Comparison of ENCODE assay signal across 8 cellular contexts in genomic region chr1:904271-904950, GRCh38. TPM values are rescaled to one million over a fixed set of nuclear protein-coding genes. Genes with fewer than 3 reads are reported as not detected.
A peak's percentile ranks its signal among the peaks of the same experiment; 100 is the strongest.
DNase-seq lines count a peak whose midpoint lies in the region; ATAC-seq, FAIRE-seq and TF ChIP-seq lines count a peak whose summit lies in the region.

No MANE protein-coding gene starts in this region.

- TF ChIP-seq RAD21 in HCT116 (IDR thresholded peaks at IDR 0.05; ENCODE audit: low read depth): peak; percentile 92

- H3K4me2 ChIP-seq in HCT116 (ENCODE audit: low read length): peak overlapping the region; percentile 72

- peak; percentile 55 for DNase-seq in D721Med (ENCODE audit: insufficient read length, low spot score)
- DNase-seq in HCT116 (ENCODE audit: low read depth, low spot score): peak; percentile 43
- DNase-seq in NCI-H2227 (lab: John Stamatoyannopoulos, UW; ENCODE audit: unreplicated experiment): peak; percentile 89
- peak; percentile 91 for DNase-seq in activated CD4-positive, alpha-beta T cell treated with anti-CD3 and anti-CD28 coated beads for 36 hours
- DNase-seq in cerebellar cortex (ENCODE audit: low spot score): peak; percentile 51
- peak; percentile 78 to 97 for DNase-seq in left lung
- peak; percentile 75 to 87 for DNase-seq in stimulated activated CD4-positive, alpha-beta T cell treated with anti-CD3 and anti-CD28 coated beads, Interleukin-4, amount 100 ng/mL, for 48 hours (ENCODE audit: low read depth in 2 of 2)

- CTCF ChIA-PET in HCT116 (lab: Charles Lee): interaction anchor here (1.0 to 1.2 kb wide), 6 partner anchors 15 to 109 kb away, joined by 3 to 14 read pairs (median 4); partner anchors contain the start of genes ISG15, NOC2L and PLEKHN1
- CTCF ChIA-PET in activated CD4-positive, alpha-beta T cell treated with anti-CD3 and anti-CD28 coated beads for 36 hours (lab: Charles Lee): interaction anchor here (0.6 to 2.1 kb wide), 2 partner anchors 27 to 79 kb away, joined by 3 to 6 read pairs; no protein-coding TSS in a partner anchor

- peak overlapping the region; percentile 55; the same call in 1 of the 2 replicates for H3K27ac ChIP-seq in HCT116 (ENCODE audit: low read depth, low read length)
- H3K27ac ChIP-seq in left lung: no peak overlapping the region

- H3K79me2 ChIP-seq in HCT116 (ENCODE audit: insufficient read depth, low read length): no peaks in the 10 kb centered on the region

- peaks cover 24 to 40% of the 10 kb centered on the region in 2 experiments for H3K4me1 ChIP-seq in HCT116 (ENCODE audit: control insufficient read depth in 1 of 2, insufficient read depth in 2 of 2, low read length in 2 of 2)
- peaks cover 10 to 23% of the 10 kb centered on the region in 2 donors for H3K4me1 ChIP-seq in left lung

- POLR2A ChIA-PET in HCT116 (lab: Charles Lee): interaction anchor here (0.6 kb wide), 2 partner anchors 102 to 471 kb away, joined by 4 read pairs; partner anchors contain the start of gene AURKAIP1
- POLR2A ChIA-PET in activated CD4-positive, alpha-beta T cell treated with anti-CD3 and anti-CD28 coated beads for 36 hours (lab: Charles Lee): no interaction called here

- peaks cover 7% of the 10 kb centered on the region for H3K4me1 Mint-ChIP-seq in activated CD4-positive, alpha-beta T cell treated with anti-CD3 and anti-CD28 coated beads for 36 hours

- H3K36me3 Mint-ChIP-seq in activated CD4-positive, alpha-beta T cell treated with anti-CD3 and anti-CD28 coated beads for 36 hours (ENCODE audit: low read depth): no peaks in the 10 kb centered on the region

- peak overlapping the region; percentile 48 for H3K9ac ChIP-seq in HCT116 (ENCODE audit: low read length)

- H3K9me3 ChIP-seq in HCT116 (ENCODE audit: control insufficient read depth in 1 of 2, insufficient read depth in 1 of 2, low read depth in 1 of 2, low read length in 2 of 2): no peaks in the 10 kb centered on the region
- no peaks in the 10 kb centered on the region for H3K9me3 ChIP-seq in left lung

- no peak overlapping the region for H3K27ac Mint-ChIP-seq in activated CD4-positive, alpha-beta T cell treated with anti-CD3 and anti-CD28 coated beads for 36 hours

- no peak for FAIRE-seq in D721Med (lab: Jason Lieb, UNC)

- peaks cover 24% of the 10 kb centered on the region for H3K27me3 Mint-ChIP-seq in activated CD4-positive, alpha-beta T cell treated with anti-CD3 and anti-CD28 coated beads for 36 hours

- H3K36me3 ChIP-seq in HCT116 (ENCODE audit: control insufficient read depth in 1 of 2, insufficient read depth in 2 of 2, low read length in 2 of 2) (no peaks in the 10 kb centered on the region), left lung (no peaks in the 10 kb centered on the region)

- RAD21 ChIA-PET in HCT116 (lab: Charles Lee; ENCODE audit: low non-redundant PET in 1 of 2, low total read pairs in 2 of 2, uncharacterized antibody in 2 of 2, unreplicated experiment in 2 of 2): interaction anchor here in 1 of 2 experiments (1.1 kb wide), 1 partner anchor 34 kb away, joined by 3 read pairs; no protein-coding TSS in a partner anchor

- no peaks in the 10 kb centered on the region for H3K9me3 Mint-ChIP-seq in activated CD4-positive, alpha-beta T cell treated with anti-CD3 and anti-CD28 coated beads for 36 hours (ENCODE audit: low read depth)

- intact Hi-C loops in HCT116 (cut with micrococcal nuclease) (loop anchor here (5.0 kb wide), 1 partner anchor 58 kb away; the partner anchor contains the start of gene KLHL17), left lung (cut with DNase I) (no loop called here)
- intact Hi-C loops in activated CD4-positive, alpha-beta T cell treated with anti-CD3 and anti-CD28 coated beads for 36 hours (cut with DNase I, micrococcal nuclease): loop anchor here (1.0 to 5.0 kb wide), 5 partner anchors 33 to 160 kb away; partner anchors contain the start of gene NOC2L (in 1 of the 2)

- peak; percentile 81 for ATAC-seq in HCT116
- ATAC-seq in activated CD4-positive, alpha-beta T cell treated with anti-CD3 and anti-CD28 coated beads for 36 hours: peak; percentile 90
- peak; percentile 90 for ATAC-seq in left lung
- ATAC-seq in GM19455 (IDR thresholded peaks at IDR 0.05; ENCODE audit: unreplicated experiment): no peak

- H3K4me3 ChIP-seq in HCT116 (replicated peaks in 1 of 2; ENCODE audit: low read depth in 1 of 2, low read length in 2 of 2) (peak overlapping the region; percentile 19 to 48), left lung (peak overlapping the region; percentile 28 to 43)

- no peak overlapping the region for H2AFZ ChIP-seq in HCT116 (ENCODE audit: low read depth, low read length, poor library complexity, severe bottlenecking)

- TF ChIP-seq CTCF in D721Med (IDR thresholded peaks at IDR 0.05; ENCODE audit: insufficient read depth, missing control alignments) (peak; percentile 82), HCT116 (IDR thresholded peaks at IDR 0.05 in 2 of 3, conservative IDR thresholded peaks at IDR 0.05 in 1 of 3; ENCODE audit: borderline replicate concordance in 1 of 3, insufficient read depth in 1 of 3, low read depth in 2 of 3, low read length in 2 of 3) (peak; percentile 72 to 84 (median 77)), left lung (IDR thresholded peaks at IDR 0.05) (peak; percentile 88 to 98)

- H3K27me3 ChIP-seq in HCT116 (ENCODE audit: insufficient read depth, low read length) (no peaks in the 10 kb centered on the region), left lung (peaks cover 0 to 84% of the 10 kb centered on the region in 2 donors)

- no TSS peak for BruUV-seq in HCT116 (replicated peaks; lab: Mats Ljungman, UMichigan)

- no peak for TF ChIP-seq POLR2A in HCT116 (IDR thresholded peaks at IDR 0.05; ENCODE audit: borderline replicate concordance, extremely low read depth, insufficient read depth, insufficient read length)

- H3K4me3 Mint-ChIP-seq in activated CD4-positive, alpha-beta T cell treated with anti-CD3 and anti-CD28 coated beads for 36 hours: peak overlapping the region; percentile 64

- no peaks in the 10 kb centered on the region for H4K20me1 ChIP-seq in HCT116 (ENCODE audit: insufficient read depth)

- H3K9me2 ChIP-seq in HCT116 (ENCODE audit: insufficient read depth): no peaks in the 10 kb centered on the region

TF ChIP-seq in HCT116, 20 proteins besides CTCF, POLR2A, EP300 and RAD21 (continues in another document):
- no peak for TF ChIP-seq ELF1 (IDR thresholded peaks at IDR 0.05; ENCODE audit: borderline replicate concordance, low read depth)
- no peak for TF ChIP-seq JUND (IDR thresholded peaks at IDR 0.05)
- TF ChIP-seq, protein P1, sequence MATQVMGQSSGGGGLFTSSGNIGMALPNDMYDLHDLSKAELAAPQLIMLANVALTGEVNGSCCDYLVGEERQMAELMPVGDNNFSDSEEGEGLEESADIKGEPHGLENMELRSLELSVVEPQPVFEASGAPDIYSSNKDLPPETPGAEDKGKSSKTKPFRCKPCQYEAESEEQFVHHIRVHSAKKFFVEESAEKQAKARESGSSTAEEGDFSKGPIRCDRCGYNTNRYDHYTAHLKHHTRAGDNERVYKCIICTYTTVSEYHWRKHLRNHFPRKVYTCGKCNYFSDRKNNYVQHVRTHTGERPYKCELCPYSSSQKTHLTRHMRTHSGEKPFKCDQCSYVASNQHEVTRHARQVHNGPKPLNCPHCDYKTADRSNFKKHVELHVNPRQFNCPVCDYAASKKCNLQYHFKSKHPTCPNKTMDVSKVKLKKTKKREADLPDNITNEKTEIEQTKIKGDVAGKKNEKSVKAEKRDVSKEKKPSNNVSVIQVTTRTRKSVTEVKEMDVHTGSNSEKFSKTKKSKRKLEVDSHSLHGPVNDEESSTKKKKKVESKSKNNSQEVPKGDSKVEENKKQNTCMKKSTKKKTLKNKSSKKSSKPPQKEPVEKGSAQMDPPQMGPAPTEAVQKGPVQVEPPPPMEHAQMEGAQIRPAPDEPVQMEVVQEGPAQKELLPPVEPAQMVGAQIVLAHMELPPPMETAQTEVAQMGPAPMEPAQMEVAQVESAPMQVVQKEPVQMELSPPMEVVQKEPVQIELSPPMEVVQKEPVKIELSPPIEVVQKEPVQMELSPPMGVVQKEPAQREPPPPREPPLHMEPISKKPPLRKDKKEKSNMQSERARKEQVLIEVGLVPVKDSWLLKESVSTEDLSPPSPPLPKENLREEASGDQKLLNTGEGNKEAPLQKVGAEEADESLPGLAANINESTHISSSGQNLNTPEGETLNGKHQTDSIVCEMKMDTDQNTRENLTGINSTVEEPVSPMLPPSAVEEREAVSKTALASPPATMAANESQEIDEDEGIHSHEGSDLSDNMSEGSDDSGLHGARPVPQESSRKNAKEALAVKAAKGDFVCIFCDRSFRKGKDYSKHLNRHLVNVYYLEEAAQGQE (IDR thresholded peaks at IDR 0.05; ENCODE audit: low read depth): no peak
- TF ChIP-seq TCF7L2 (IDR thresholded peaks at IDR 0.05; ENCODE audit: borderline replicate concordance, extremely low read depth, insufficient read depth, insufficient read length): peak; percentile 45
- no peak for TF ChIP-seq FOSL1 (IDR thresholded peaks at IDR 0.05; ENCODE audit: low read depth)
- peak; percentile 55 for TF ChIP-seq POLR2AphosphoS5 (IDR thresholded peaks at IDR 0.05; ENCODE audit: low read depth, low read length)
- no peak for TF ChIP-seq ZBTB33 (IDR thresholded peaks at IDR 0.05; ENCODE audit: extremely low read depth, insufficient replicate concordance, low read length)

RNA-seq across cellular contexts. Expression of gene SAMD11, which starts 19.3 kb away (rescaled TPM):
- total RNA-seq in HCT116 (2021; ENCODE audit: unreplicated experiment) (11.5 TPM), left lung (10 to 100 TPM in 1 of 2 donors, 1 to 10 TPM in 1; 7.1 to 49.7 TPM)
- polyA plus RNA-seq in HCT116 (2012): 2.3 and 3.9 TPM in 2 replicates
- not detected for total RNA-seq in activated CD4-positive, alpha-beta T cell treated with anti-CD3 and anti-CD28 coated beads for 36 hours

RNA-seq across cellular contexts. Expression of gene NOC2L, which starts 54.6 kb away (rescaled TPM):
- total RNA-seq in HCT116 (2021; ENCODE audit: unreplicated experiment) (260 TPM), left lung (10 to 100 TPM; 44.9 to 76.8 TPM)
- 169 and 185 TPM in 2 replicates for polyA plus RNA-seq in HCT116 (2012)
- total RNA-seq in activated CD4-positive, alpha-beta T cell treated with anti-CD3 and anti-CD28 coated beads for 36 hours: 100 to 1,000 TPM; 112 to 134 TPM

RNA-seq across cellular contexts. Expression of gene KLHL17, which starts 56.0 kb away (rescaled TPM):
- total RNA-seq in HCT116 (2021; ENCODE audit: unreplicated experiment): 100.0 TPM
- polyA plus RNA-seq in HCT116 (2012): 58.8 and 68.9 TPM in 2 replicates
- total RNA-seq in activated CD4-positive, alpha-beta T cell treated with anti-CD3 and anti-CD28 coated beads for 36 hours: 10 to 100 TPM; 16.8 to 21.7 TPM
- 10 to 100 TPM; 11.8 to 17.9 TPM for total RNA-seq in left lung

Comparison
In these comparisons a context has a peak if more than half of its experiments do, and no peak if none do; other contexts are left out.
1. RNA of gene SAMD11, which starts 19.3 kb away (total RNA-seq): 7.1 to 49.7 TPM in left lung and 11.5 TPM in HCT116 (single experiment); not detected in activated CD4-positive, alpha-beta T cell treated with anti-CD3 and anti-CD28 coated beads for 36 hours; every median in the first group is over 4 times any median in the second.
2. intact Hi-C loops: an anchor here in HCT116 (5.0 kb wide) and activated CD4-positive, alpha-beta T cell treated with anti-CD3 and anti-CD28 coated beads for 36 hours (1.0 to 5.0 kb wide); none called in left lung.
3. Peak in every context shown above with its lines, with median percentiles within 50 percentile points of each other: DNase-seq and CTCF ChIP-seq.